20 cellular contexts compared by ENCODE assay signal in genomic region chr9:16888594-16888993, GRCh38. TPM values are rescaled to one million over a fixed set of nuclear protein-coding genes. Genes with fewer than 3 reads are reported as not detected.
DNase-seq lines count a peak whose midpoint lies in the region; FAIRE-seq lines count a peak whose summit lies in the region.
"Had no signal": no experiment of that assay in that cellular context is flagged by ENCODE, and none has a peak within 500 bp of the region (broad histone marks: within the 10 kb centered on the region; RNA-seq: fewer than 3 reads in every experiment).

No MANE protein-coding gene starts in this region.

- FAIRE-seq in A204.1 (lab: Jason Lieb, UNC): peak; percentile 93
- peak; percentile 66 for FAIRE-seq in TTC549 (lab: Jason Lieb, UNC)
- peak; percentile 77 for FAIRE-seq in frontal cortex (lab: Jason Lieb, UNC)
- FAIRE-seq: A549, D721Med, GM12891, GM18507 had no signal

- DNase-seq in frontal cortex (ENCODE audit: low spot score in 2 of 2): no peak
- no peak for DNase-seq in activated CD4-positive, CD25-positive, alpha-beta regulatory T cell (lab: John Stamatoyannopoulos, UW)
- no peak for DNase-seq in foreskin melanocyte
- no peak for DNase-seq in NCI-H2107 treated with DMSO at 0.1 percent for 48 hours (lab: John Stamatoyannopoulos, UW; ENCODE audit: unreplicated experiment)
- DNase-seq: ACHN; AML-193; BE2C; CD4-positive, alpha-beta T cell; CD8-positive, alpha-beta memory T cell; DMS 273 treated with DMSO at 0.1 percent for 48 hours; DMS79; EL; GF-D8; H9 had no signal

RNA-seq across cellular contexts. Expression of gene BNC2, which starts 18.1 kb away (rescaled TPM):
- total RNA-seq in frontal cortex: 1.6 TPM
- total RNA-seq: CD4-positive, alpha-beta T cell had no signal
